22 cellular contexts compared by ENCODE assay signal in genomic region chr15:77846360-77846759, GRCh38.
"Had no signal": no experiment of that assay in that cellular context is flagged by ENCODE, and none has a peak within 500 bp of the region (broad histone marks: within the 10 kb centered on the region; RNA-seq: fewer than 3 reads in every experiment).

No MANE protein-coding gene starts in this region.

- H3K27me3 ChIP-seq: neural progenitor cell, ovary, thyroid gland had no signal

- H3K4me3 ChIP-seq: esophagus muscularis mucosa, heart right ventricle, left ventricle myocardium inferior, lung, neural progenitor cell, ovary, smooth muscle cell, suprapubic skin, thyroid gland had no signal

- H3K36me3 ChIP-seq: esophagus muscularis mucosa, heart right ventricle, left ventricle myocardium inferior, neural progenitor cell, ovary, suprapubic skin, thyroid gland had no signal

- H3K4me2 ChIP-seq: neural progenitor cell, smooth muscle cell had no signal

- DNase-seq: effector memory CD8-positive, alpha-beta T cell; foreskin melanocyte; heart right ventricle; hypothalamus; left ventricle myocardium inferior; mesenchymal stem cell; midbrain; nucleus accumbens; ovary; right cardiac atrium; stimulated activated CD4-positive, alpha-beta T cell treated with anti-CD3 and anti-CD28 coated beads, Interleukin-4, amount 100 ng/mL, for 1 hour; stimulated activated CD8-positive, alpha-beta memory T cell treated with anti-CD3 and anti-CD28 coated beads, Interleukin-4, amount 100 ng/mL, for 48 hours; stimulated activated naive CD8-positive, alpha-beta T cell treated with anti-CD3 and anti-CD28 coated beads, Interleukin-15, Interleukin-2, amounts not matched to agents 100 U/mL and 50 U/mL, for 24 hours; thyroid gland had no signal

- H2AFZ ChIP-seq: neural progenitor cell had no signal

- H3K9ac ChIP-seq: neural progenitor cell had no signal

- H3K9me3 ChIP-seq: ovary, suprapubic skin, thyroid gland had no signal

- H3K4me1 ChIP-seq: esophagus muscularis mucosa, heart right ventricle, left ventricle myocardium inferior, suprapubic skin had no signal

- ATAC-seq: effector memory CD8-positive, alpha-beta T cell; heart right ventricle; natural killer cell treated with Interleukin-12 subunit alpha and Interleukin-12 subunit beta and Interleukin-15 and Interleukin-18, amount 100 ng/mL, for 72 hours; right cardiac atrium; stimulated activated effector memory CD8-positive, alpha-beta T cell treated with anti-CD3 and anti-CD28 coated beads, Interleukin-12 subunit alpha, Interleukin-12 subunit beta, amount 100 ng/mL, for 72 hours; stimulated activated naive CD8-positive, alpha-beta T cell treated with anti-CD3 and anti-CD28 coated beads, Interleukin-15, Interleukin-2, amounts not matched to agents 100 U/mL and 50 U/mL, for 24 hours had no signal

- H3K27ac ChIP-seq: epithelial cell of prostate, esophagus muscularis mucosa, heart right ventricle, left ventricle myocardium inferior, neural progenitor cell, ovary, suprapubic skin, thyroid gland had no signal
